Comparison of ENCODE assay signal across 7 cellular contexts in genomic region chr1:2003564-2004131, GRCh38. TPM values are rescaled to one million over a fixed set of nuclear protein-coding genes. Genes with fewer than 3 reads are reported as not detected.
A peak's percentile ranks its signal among the peaks of the same experiment; 100 is the strongest.
DNase-seq lines count a peak whose midpoint lies in the region; TF ChIP-seq lines count a peak whose summit lies in the region.

CFAP74 (minus strand) TSS chr1:2003786; CDS start chr1:1990956, 12,830 bp downstream.

- H3K27me3 ChIP-seq in neural progenitor cell = peaks cover 10% of the 10 kb centered on the region

- peaks cover 3% of the 10 kb centered on the region for H3F3A ChIP-seq in neural progenitor cell (ENCODE audit: low read depth)

- H3K79me2 ChIP-seq in neural progenitor cell (ENCODE audit: low read depth) = no peaks in the 10 kb centered on the region

- no peak within 1 kb of the TSS for H3K27ac ChIP-seq in neural progenitor cell

- H4K20me1 ChIP-seq in neural progenitor cell (ENCODE audit: low read depth) = no peaks in the 10 kb centered on the region

- no peaks in the 10 kb centered on the region for H3K36me3 ChIP-seq in neural progenitor cell

- H3K9me3 Mint-ChIP-seq in neural progenitor cell = no peaks in the 10 kb centered on the region

- peak within 1 kb of the TSS; percentile 77 for H3K4me3 Mint-ChIP-seq in neural progenitor cell

- H3K4me2 ChIP-seq in neural progenitor cell = peak within 1 kb of the TSS; percentile 77

- DNase-seq in ELF-1 (ENCODE audit: low read depth, low spot score) (peak; percentile 88), NCI-H2171 (lab: John Stamatoyannopoulos, UW) (peak; percentile 66), fibroblast of gingiva (ENCODE audit: low read depth) (peak; percentile 10), neural progenitor cell (ENCODE audit: low spot score) (peak; percentile 93), mucosa of gallbladder (ENCODE audit: low spot score) (no peak), SW 1271 (lab: John Stamatoyannopoulos, UW) (no peak), HCEC 1CT (no peak)

- H3K27me3 Mint-ChIP-seq in neural progenitor cell (ENCODE audit: insufficient read depth, low read depth) = peaks cover 5% of the 10 kb centered on the region

- no peak within 1 kb of the TSS for H3K9ac ChIP-seq in neural progenitor cell

- H3K4me1 Mint-ChIP-seq in neural progenitor cell = peaks cover 17% of the 10 kb centered on the region

- H3K36me3 Mint-ChIP-seq in neural progenitor cell = no peaks in the 10 kb centered on the region

- TF ChIP-seq CTCF in neural progenitor cell (IDR thresholded peaks at IDR 0.05) = no peak

- H3K27ac Mint-ChIP-seq in neural progenitor cell = no peak within 1 kb of the TSS

- peak within 1 kb of the TSS; percentile 39 for H3K4me3 ChIP-seq in neural progenitor cell

- H2AFZ ChIP-seq in neural progenitor cell (replicated peaks) = peak within 1 kb of the TSS; percentile 100

- no peaks in the 10 kb centered on the region for H3K9me3 ChIP-seq in neural progenitor cell (ENCODE audit: low read depth)

- H3K4me1 ChIP-seq in neural progenitor cell = peaks cover 8% of the 10 kb centered on the region

RNA-seq across cellular contexts. Expression of gene CFAP74, which starts in this region (rescaled TPM):
- 0.19 TPM in 1 of 2 replicates, not detected in the other for total RNA-seq in neural progenitor cell (ENCODE audit: low replicate concordance)
- total RNA-seq in mucosa of gallbladder = not detected

Comparison
In these comparisons a context has a peak if more than half of its experiments do, and no peak if none do; other contexts are left out.
1. Peak in DNase-seq, H3K4me3 ChIP-seq and H3K4me2 ChIP-seq in neural progenitor cell; RNA of the gene not detected or under 1 TPM.
2. DNase-seq: peak in ELF-1 (single experiment), NCI-H2171 (single experiment) and fibroblast of gingiva (single experiment); none in mucosa of gallbladder (single experiment), SW 1271 (0 of 2) and HCEC 1CT (single experiment).